In genomic region chr17:75940727-75941441, GRCh38 we compare ENCODE assay signal across 8 cellular contexts. TPM values are rescaled to one million over a fixed set of nuclear protein-coding genes. Genes with fewer than 3 reads are reported as not detected.
DNase-seq lines count a peak whose midpoint lies in the region; ATAC-seq and TF ChIP-seq lines count a peak whose summit lies in the region.

FBF1 (minus strand) TSS chr17:75941042; CDS start chr17:75938149, 2,893 bp downstream.

- in situ Hi-C loops in KBM-7 (cut with MboI; ENCODE audit: low pct_unique_long_range_greater_than_20kb, low sequenced_read_pairs): no loop called here

- H3K9ac ChIP-seq in mucosa of rectum (ENCODE audit: low read depth in 1 of 2, low read length in 2 of 2): peak within 1 kb of the TSS; percentile 74 to 87

- CTCF ChIA-PET in PC-9 (lab: Charles Lee): interaction anchor here (0.8 kb wide), 1 partner anchor 57 kb away, joined by 3 read pairs; no protein-coding TSS in a partner anchor

- H3K9me3 ChIP-seq in PC-9 (ENCODE audit: insufficient read depth, low read depth): no peaks in the 10 kb centered on the region
- no peaks in the 10 kb centered on the region for H3K9me3 ChIP-seq in mucosa of rectum (ENCODE audit: control insufficient read depth in 2 of 2, low read length in 2 of 2)

- no peaks in the 10 kb centered on the region for H3K79me2 ChIP-seq in PC-9 (ENCODE audit: low read depth)

- TF ChIP-seq POLR2A in erythroblast (IDR thresholded peaks at IDR 0.05; ENCODE audit: low read length): peak; percentile 94

- peak within 1 kb of the TSS; percentile 81 for H3K4me2 ChIP-seq in PC-9

- H3K36me3 ChIP-seq in PC-9 (ENCODE audit: low read depth): 0 out of 2 replicates have a peak, but pooled peaks cover 9% of the 10 kb centered on the region
- peaks cover 10 to 19% of the 10 kb centered on the region in 2 donors for H3K36me3 ChIP-seq in mucosa of rectum (ENCODE audit: control insufficient read depth in 2 of 2, insufficient read depth in 2 of 2, low read length in 2 of 2)

- H4K20me1 ChIP-seq in PC-9 (ENCODE audit: insufficient read depth): no peaks in the 10 kb centered on the region

- POLR2A ChIA-PET in PC-9 (lab: Charles Lee; ENCODE audit: unreplicated experiment): interaction anchor here (0.5 to 1.2 kb wide), 3 partner anchors 30 to 164 kb away, joined by 4 to 10 read pairs (median 6); no protein-coding TSS in a partner anchor

- H3K27ac ChIP-seq in PC-9: no peak within 1 kb of the TSS; the same call in 1 of the 2 replicates
- H3K27ac ChIP-seq in mucosa of rectum (ENCODE audit: low read depth in 2 of 2, low read length in 2 of 2): peak within 1 kb of the TSS in 1 of 2 donors; percentile 58

- peak within 1 kb of the TSS; percentile 89 for H3K4me3 ChIP-seq in PC-9
- H3K4me3 ChIP-seq in mucosa of rectum (ENCODE audit: low read length in 2 of 2): peak within 1 kb of the TSS; percentile 77 to 82

- no peak for TF ChIP-seq CTCF in PC-9 (conservative IDR thresholded peaks at IDR 0.05)

- no peaks in the 10 kb centered on the region for H3K27me3 ChIP-seq in PC-9 (ENCODE audit: insufficient read depth, low read depth)
- H3K27me3 ChIP-seq in mucosa of rectum (ENCODE audit: control insufficient read depth in 2 of 2, insufficient read depth in 2 of 2, low read length in 2 of 2): no peaks in the 10 kb centered on the region

- ATAC-seq in GM21619 (IDR thresholded peaks at IDR 0.05; ENCODE audit: unreplicated experiment): peak; percentile 90

- H3F3A ChIP-seq in PC-9 (ENCODE audit: insufficient read depth, low read depth): peaks cover 8% of the 10 kb centered on the region; the same call in 1 of the 2 replicates

- no peaks in the 10 kb centered on the region for H3K9me2 ChIP-seq in PC-9 (ENCODE audit: insufficient read depth)

- intact Hi-C loops in PC-9 (cut with micrococcal nuclease; ENCODE audit: unreplicated experiment): loop anchor here (2.0 kb wide), 1 partner anchor 42 kb away; no protein-coding TSS in a partner anchor

- H3K4me1 ChIP-seq in PC-9 (replicated peaks; ENCODE audit: insufficient read depth): peaks cover 6% of the 10 kb centered on the region
- peaks cover 4 to 8% of the 10 kb centered on the region in 2 donors for H3K4me1 ChIP-seq in mucosa of rectum (ENCODE audit: control insufficient read depth in 2 of 2, insufficient read depth in 2 of 2, low read length in 2 of 2)

- no TSS peak for BruUV-seq in PC-9 (replicated peaks; lab: Mats Ljungman, UMichigan)

- DNase-seq in DMS114 treated with DMSO at 0.1 percent for 48 hours (lab: John Stamatoyannopoulos, UW; ENCODE audit: unreplicated experiment) (peak; percentile 90), KBM-7 (peak; percentile 95), PC-9 (peak; percentile 90 to 96), erythroblast (lab: John Stamatoyannopoulos, UW) (peak; percentile 91 to 93)
- DNase-seq in activated T-cell treated with anti-CD3 and anti-CD28 coated beads, Interleukin-2, amount 50 U/mL, for 1 hour: peak; percentile 87
- peak; percentile 76 to 80 for DNase-seq in stimulated activated CD8-positive, alpha-beta memory T cell treated with anti-CD3 and anti-CD28 coated beads, Interleukin-4, amount 100 ng/mL, for 4 hours (ENCODE audit: low read depth in 2 of 2, low spot score in 1 of 2)

- peak within 1 kb of the TSS; percentile 97 for H2AFZ ChIP-seq in PC-9

RNA-seq across cellular contexts. Expression of gene FBF1, which starts in this region (rescaled TPM):
- 22.5 and 28.7 TPM in 2 replicates for total RNA-seq in PC-9 (2021)
